ENCODE assay signal across 23 cellular contexts in genomic region chr16:16774389-16774788, GRCh38.
DNase-seq lines count a peak whose midpoint lies in the region; ATAC-seq and TF ChIP-seq lines count a peak whose summit lies in the region.
"Had no signal": no experiment of that assay in that cellular context is flagged by ENCODE, and none has a peak within 500 bp of the region (broad histone marks: within the 10 kb centered on the region; RNA-seq: fewer than 3 reads in every experiment).

No MANE protein-coding gene starts in this region.

- TF ChIP-seq CTCF in GM23338 (conservative IDR thresholded peaks at IDR 0.05; ENCODE audit: low read depth in 2 of 2): no peak
- no peak for TF ChIP-seq CTCF in neural progenitor cell (IDR thresholded peaks at IDR 0.05)
- TF ChIP-seq CTCF in GM13976 (IDR thresholded peaks at IDR 0.05; ENCODE audit: borderline replicate concordance, control extremely low read depth, extremely low read depth, insufficient read depth, missing control alignments): no peak

- H3K4me1 ChIP-seq in GM23338 (ENCODE audit: insufficient read depth) (no peaks in the 10 kb centered on the region), neural progenitor cell (no peaks in the 10 kb centered on the region)
- H3K4me1 ChIP-seq: BE2C; BLaER1 treated with 17β-estradiol and CSF1 and Interleukin-3, amounts not matched to agents 10 nM and 100 nM; HAP-1 had no signal

- H3K27me3 Mint-ChIP-seq in GM23338 (ENCODE audit: insufficient read depth, low read depth, poor library complexity): no peaks in the 10 kb centered on the region
- no peaks in the 10 kb centered on the region for H3K27me3 Mint-ChIP-seq in neural progenitor cell (ENCODE audit: insufficient read depth, low read depth)

- H3K9me3 Mint-ChIP-seq in GM23338: no peaks in the 10 kb centered on the region; the same call in 2 of the 3 replicates
- no peaks in the 10 kb centered on the region for H3K9me3 Mint-ChIP-seq in neural progenitor cell
- H3K9me3 Mint-ChIP-seq: CD4-positive, alpha-beta T cell; CD8-positive, alpha-beta memory T cell had no signal

- ATAC-seq in GM23338 (no peak), GM21447 (IDR thresholded peaks at IDR 0.05; ENCODE audit: unreplicated experiment) (no peak)

- H4K20me1 ChIP-seq in GM23338 (replicated peaks; ENCODE audit: insufficient read depth): no peaks in the 10 kb centered on the region
- H4K20me1 ChIP-seq in neural progenitor cell (ENCODE audit: low read depth): no peaks in the 10 kb centered on the region
- H4K20me1 ChIP-seq: BLaER1 treated with 17β-estradiol and CSF1 and Interleukin-3, amounts not matched to agents 10 nM and 100 nM had no signal

- H3K4me3 Mint-ChIP-seq in GM23338 (no peak overlapping the region), neural progenitor cell (no peak overlapping the region)
- H3K4me3 Mint-ChIP-seq: CD14-positive monocyte; CD4-positive, alpha-beta T cell; CD8-positive, alpha-beta memory T cell; HFFc6 had no signal

- no peaks in the 10 kb centered on the region for H3K79me2 ChIP-seq in GM23338 (replicated peaks; ENCODE audit: insufficient read depth)
- H3K79me2 ChIP-seq in neural progenitor cell (ENCODE audit: low read depth): no peaks in the 10 kb centered on the region

- H3F3A ChIP-seq in GM23338 (replicated peaks; ENCODE audit: low read depth): no peaks in the 10 kb centered on the region
- H3F3A ChIP-seq in neural progenitor cell (ENCODE audit: low read depth): peaks cover 9% of the 10 kb centered on the region

- H2AFZ ChIP-seq in GM23338 (peak overlapping the region; percentile 10; the same call in 1 of the 2 replicates), neural progenitor cell (replicated peaks) (peak overlapping the region; percentile 45)
- H2AFZ ChIP-seq: GM23248 had no signal

- no peak overlapping the region for H3K27ac ChIP-seq in GM23338 (ENCODE audit: low read depth)
- no peak overlapping the region for H3K27ac ChIP-seq in neural progenitor cell
- H3K27ac ChIP-seq: 22Rv1; BLaER1 treated with 17β-estradiol and CSF1 and Interleukin-3, amounts not matched to agents 10 nM and 100 nM; GM23248 had no signal

- DNase-seq in NCI-H748 (lab: John Stamatoyannopoulos, UW; ENCODE audit: unreplicated experiment) (peak; percentile 6), NCI-H748 treated with DMSO at 0.1 percent for 48 hours (lab: John Stamatoyannopoulos, UW) (no peak), GM23338 (ENCODE audit: low spot score) (no peak), NCI-H69 (lab: John Stamatoyannopoulos, UW) (peak; percentile 3), neural progenitor cell (ENCODE audit: low spot score) (no peak), GM13976 (ENCODE audit: low spot score) (no peak), NCI-H1417 treated with DMSO at 0.1 percent for 48 hours (lab: John Stamatoyannopoulos, UW) (no peak)
- DNase-seq: ACHN; AML-193; BE2C; CD4-positive, alpha-beta T cell; CD8-positive, alpha-beta memory T cell; DMS 273 treated with DMSO at 0.1 percent for 48 hours; DMS79; EL; GF-D8; GM23248; HFFc6 had no signal

- H3K4me3 ChIP-seq in GM23338 (no peak overlapping the region), neural progenitor cell (no peak overlapping the region)
- H3K4me3 ChIP-seq: BLaER1 treated with 17β-estradiol and CSF1 and Interleukin-3, amounts not matched to agents 10 nM and 100 nM; GM23248; HAP-1 had no signal

- no peak overlapping the region for H3K4me2 ChIP-seq in GM23338
- H3K4me2 ChIP-seq in neural progenitor cell: no peak overlapping the region
- H3K4me2 ChIP-seq: BLaER1 treated with 17β-estradiol and CSF1 and Interleukin-3, amounts not matched to agents 10 nM and 100 nM had no signal

- H3K9me2 ChIP-seq in GM23338 (ENCODE audit: insufficient read depth): peaks cover 3% of the 10 kb centered on the region; the same call in 1 of the 2 replicates

- H3K36me3 ChIP-seq in GM23338 (ENCODE audit: insufficient read depth) (no peaks in the 10 kb centered on the region), neural progenitor cell (no peaks in the 10 kb centered on the region)
- H3K36me3 ChIP-seq: BE2C; BLaER1 treated with 17β-estradiol and CSF1 and Interleukin-3, amounts not matched to agents 10 nM and 100 nM; HAP-1 had no signal

- H3K36me3 Mint-ChIP-seq in GM23338 (ENCODE audit: low read depth): no peaks in the 10 kb centered on the region
- no peaks in the 10 kb centered on the region for H3K36me3 Mint-ChIP-seq in neural progenitor cell
- H3K36me3 Mint-ChIP-seq: CD14-positive monocyte; CD8-positive, alpha-beta memory T cell had no signal

- in situ Hi-C loops in GM13976 (cut with MboI; ENCODE audit: low sequenced_read_pairs, unreplicated experiment): no loop called here

- no peaks in the 10 kb centered on the region for H3K27me3 ChIP-seq in GM23338 (ENCODE audit: insufficient read depth)
- no peaks in the 10 kb centered on the region for H3K27me3 ChIP-seq in neural progenitor cell
- H3K27me3 ChIP-seq: BE2C; BLaER1 treated with 17β-estradiol and CSF1 and Interleukin-3, amounts not matched to agents 10 nM and 100 nM had no signal

- H3K4me1 Mint-ChIP-seq in GM23338 (no peaks in the 10 kb centered on the region), neural progenitor cell (no peaks in the 10 kb centered on the region)
- H3K4me1 Mint-ChIP-seq: CD14-positive monocyte; CD8-positive, alpha-beta memory T cell had no signal

- no peak overlapping the region for H3K9ac ChIP-seq in neural progenitor cell
- H3K9ac ChIP-seq: BLaER1 treated with 17β-estradiol and CSF1 and Interleukin-3, amounts not matched to agents 10 nM and 100 nM; GM23248 had no signal

- H3K27ac Mint-ChIP-seq in GM23338: no peak overlapping the region
- H3K27ac Mint-ChIP-seq in neural progenitor cell: no peak overlapping the region
- H3K27ac Mint-ChIP-seq: CD14-positive monocyte; CD4-positive, alpha-beta T cell; CD8-positive, alpha-beta memory T cell; HFFc6 had no signal

- H3K9me3 ChIP-seq in neural progenitor cell (ENCODE audit: low read depth): no peaks in the 10 kb centered on the region
- H3K9me3 ChIP-seq: BE2C; BLaER1 treated with 17β-estradiol and CSF1 and Interleukin-3, amounts not matched to agents 10 nM and 100 nM; HAP-1 had no signal

TF ChIP-seq in GM23338, 12 proteins besides CTCF, POLR2A, EP300 and RAD21 (continues in another document):
- no peak for TF ChIP-seq ZNF331 (CRISPR knock-in tag; IDR thresholded peaks at IDR 0.05; ENCODE audit: low read depth)
- TF ChIP-seq ZNF114 (CRISPR knock-in tag; IDR thresholded peaks at IDR 0.05): no peak
- TF ChIP-seq NANOG (IDR thresholded peaks at IDR 0.05; ENCODE audit: borderline replicate concordance): no peak
- TF ChIP-seq ETS1 (IDR thresholded peaks at IDR 0.05): no peak
- TF ChIP-seq POLR2AphosphoS5 (IDR thresholded peaks at IDR 0.05; ENCODE audit: low read depth): no peak
- TF ChIP-seq, protein P1, sequence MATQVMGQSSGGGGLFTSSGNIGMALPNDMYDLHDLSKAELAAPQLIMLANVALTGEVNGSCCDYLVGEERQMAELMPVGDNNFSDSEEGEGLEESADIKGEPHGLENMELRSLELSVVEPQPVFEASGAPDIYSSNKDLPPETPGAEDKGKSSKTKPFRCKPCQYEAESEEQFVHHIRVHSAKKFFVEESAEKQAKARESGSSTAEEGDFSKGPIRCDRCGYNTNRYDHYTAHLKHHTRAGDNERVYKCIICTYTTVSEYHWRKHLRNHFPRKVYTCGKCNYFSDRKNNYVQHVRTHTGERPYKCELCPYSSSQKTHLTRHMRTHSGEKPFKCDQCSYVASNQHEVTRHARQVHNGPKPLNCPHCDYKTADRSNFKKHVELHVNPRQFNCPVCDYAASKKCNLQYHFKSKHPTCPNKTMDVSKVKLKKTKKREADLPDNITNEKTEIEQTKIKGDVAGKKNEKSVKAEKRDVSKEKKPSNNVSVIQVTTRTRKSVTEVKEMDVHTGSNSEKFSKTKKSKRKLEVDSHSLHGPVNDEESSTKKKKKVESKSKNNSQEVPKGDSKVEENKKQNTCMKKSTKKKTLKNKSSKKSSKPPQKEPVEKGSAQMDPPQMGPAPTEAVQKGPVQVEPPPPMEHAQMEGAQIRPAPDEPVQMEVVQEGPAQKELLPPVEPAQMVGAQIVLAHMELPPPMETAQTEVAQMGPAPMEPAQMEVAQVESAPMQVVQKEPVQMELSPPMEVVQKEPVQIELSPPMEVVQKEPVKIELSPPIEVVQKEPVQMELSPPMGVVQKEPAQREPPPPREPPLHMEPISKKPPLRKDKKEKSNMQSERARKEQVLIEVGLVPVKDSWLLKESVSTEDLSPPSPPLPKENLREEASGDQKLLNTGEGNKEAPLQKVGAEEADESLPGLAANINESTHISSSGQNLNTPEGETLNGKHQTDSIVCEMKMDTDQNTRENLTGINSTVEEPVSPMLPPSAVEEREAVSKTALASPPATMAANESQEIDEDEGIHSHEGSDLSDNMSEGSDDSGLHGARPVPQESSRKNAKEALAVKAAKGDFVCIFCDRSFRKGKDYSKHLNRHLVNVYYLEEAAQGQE (IDR thresholded peaks at IDR 0.05; ENCODE audit: unreplicated experiment): no peak

Comparison
In these comparisons a context has a peak if more than half of its experiments do, and no peak if none do; other contexts are left out.
1. DNase-seq: peak in NCI-H748 (single experiment) and NCI-H69 (single experiment); none in NCI-H748 treated with DMSO at 0.1 percent for 48 hours (single experiment), GM23338 (single experiment), neural progenitor cell (single experiment), GM13976 (single experiment) and NCI-H1417 treated with DMSO at 0.1 percent for 48 hours (single experiment).